Comparison of ENCODE assay signal across 9 cellular contexts in the genomic region with DNA sequence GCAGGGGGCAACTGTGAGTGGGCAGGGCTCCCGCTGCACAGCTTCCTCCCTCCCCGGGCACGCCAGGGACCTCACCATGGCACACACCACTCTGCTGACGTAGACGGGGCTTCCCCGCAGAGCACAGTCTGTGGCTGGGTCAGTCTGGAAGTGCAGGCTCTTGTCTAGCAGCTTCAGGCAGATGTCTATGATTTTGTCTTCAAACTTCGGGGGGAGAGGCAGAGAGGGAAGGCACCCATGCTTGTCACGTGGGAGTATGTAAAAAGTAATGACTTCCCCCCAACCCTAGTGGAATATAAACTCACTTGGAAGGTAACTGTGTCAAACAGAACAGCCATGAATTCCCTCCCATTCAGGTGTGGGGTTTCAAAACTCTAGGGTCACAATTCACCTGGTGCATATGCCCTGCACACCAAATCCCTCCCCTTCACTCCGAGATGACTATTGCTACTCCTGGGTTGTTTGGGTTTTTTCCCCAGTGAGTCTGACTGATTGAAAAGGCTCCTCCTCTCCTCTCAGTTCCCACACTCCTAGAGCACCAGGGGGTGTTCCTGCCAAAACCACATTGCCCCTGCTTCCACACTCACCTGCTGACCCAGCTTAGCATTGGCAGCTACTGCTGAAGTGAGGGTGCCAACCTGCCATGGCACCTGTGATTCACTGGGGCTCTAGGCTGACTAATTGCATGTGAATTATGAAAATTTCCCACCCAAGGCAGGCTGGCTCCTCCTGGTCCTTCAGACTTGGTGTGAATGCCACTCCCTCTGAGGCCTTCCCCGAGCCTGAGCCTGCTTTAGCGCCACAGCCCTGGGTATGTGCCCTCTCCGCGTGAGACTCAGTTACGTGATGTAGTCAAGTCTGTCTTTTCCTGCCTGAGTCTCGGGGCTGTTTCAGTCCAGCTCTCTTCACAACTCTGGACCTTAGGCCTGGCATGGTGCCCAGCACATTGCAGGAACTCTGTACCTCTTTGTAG. TPM values are rescaled to one million over a fixed set of nuclear protein-coding genes. Genes with fewer than 3 reads are reported as not detected.
DNase-seq lines count a peak whose midpoint lies in the region; ATAC-seq and TF ChIP-seq lines count a peak whose summit lies in the region.
"Had no signal": no experiment of that assay in that cellular context is flagged by ENCODE, and none has a peak within 500 bp of the region (broad histone marks: within the 10 kb centered on the region; RNA-seq: fewer than 3 reads in every experiment).

No MANE protein-coding gene starts in this region.

- no peak overlapping the region for H3K9ac ChIP-seq in PC-3 (ENCODE audit: low read length)

- no TSS peak for BruUV-seq in PC-3 (replicated peaks; lab: Mats Ljungman, UMichigan)

- H3K9me2 ChIP-seq in PC-3 (replicated peaks; ENCODE audit: low read length): 0 out of 2 replicates have a peak, but pooled peaks cover 4% of the 10 kb centered on the region

- peaks cover 18% of the 10 kb centered on the region for H3K4me1 ChIP-seq in PC-3 (ENCODE audit: insufficient read depth, low read length)
- peaks cover 0 to 5% (median 2%) of the 10 kb centered on the region in 4 donors for H3K4me1 ChIP-seq in stomach
- H3K4me1 ChIP-seq: ascending aorta had no signal

- 46 to 57% (median 51%) methylated on average over 13 to 15 of the region's 15 CpGs for WGBS in stomach, 5 donors

- TF ChIP-seq CTCF in PC-3 (conservative IDR thresholded peaks at IDR 0.05; ENCODE audit: low read depth, low read length) (no peak), epithelial cell of proximal tubule (conservative IDR thresholded peaks at IDR 0.05; ENCODE audit: low read depth, low read length) (no peak), stomach (IDR thresholded peaks at IDR 0.05) (no peak)

- H3K4me3 ChIP-seq in PC-3 (ENCODE audit: low read length): no peak overlapping the region
- H3K4me3 ChIP-seq in epithelial cell of proximal tubule (ENCODE audit: low read depth, low read length): no peak overlapping the region
- H3K4me3 ChIP-seq in stomach: no peak overlapping the region
- H3K4me3 ChIP-seq: ascending aorta had no signal

- ATAC-seq in GM21717 (IDR thresholded peaks at IDR 0.05; ENCODE audit: unreplicated experiment) (peak; percentile 52), PC-3 (peak; percentile 11; the same call in 1 of the 2 replicates), HG03025 (IDR thresholded peaks at IDR 0.05; ENCODE audit: low FRiP score, unreplicated experiment) (no peak)

- H3K27me3 ChIP-seq in PC-3 (ENCODE audit: low read length) (peaks cover 7% of the 10 kb centered on the region), stomach (no peaks in the 10 kb centered on the region)
- H3K27me3 ChIP-seq: ascending aorta had no signal

- DNase-seq in ELR (ENCODE audit: low read depth): peak; percentile 53
- peak; percentile 64 for DNase-seq in PC-3
- DNase-seq in epithelial cell of proximal tubule (ENCODE audit: low read depth): peak; percentile 61
- DNase-seq in stomach: peak; percentile 56
- DNase-seq in UCSD-AML1 (lab: John Stamatoyannopoulos, UW; ENCODE audit: unreplicated experiment): no peak
- no peak for DNase-seq in RKO (ENCODE audit: low spot score)

- TF ChIP-seq POLR2A in stomach (IDR thresholded peaks at IDR 0.05): no peak

- H3K36me3 ChIP-seq in PC-3 (ENCODE audit: low read depth, low read length): no peaks in the 10 kb centered on the region
- no peaks in the 10 kb centered on the region for H3K36me3 ChIP-seq in stomach
- H3K36me3 ChIP-seq: ascending aorta had no signal

- no peak overlapping the region for H3K4me2 ChIP-seq in PC-3 (ENCODE audit: low read length)

- no peaks in the 10 kb centered on the region for H3K9me3 ChIP-seq in PC-3 (ENCODE audit: low read length)
- H3K9me3 ChIP-seq in stomach: no peaks in the 10 kb centered on the region
- H3K9me3 ChIP-seq: ascending aorta had no signal

- CTCF ChIA-PET in PC-3 (lab: Charles Lee): no interaction called here

- no peak for TF ChIP-seq EP300 in stomach (IDR thresholded peaks at IDR 0.05)

- H2AFZ ChIP-seq in PC-3 (ENCODE audit: low read length): no peak overlapping the region

- no peaks in the 10 kb centered on the region for H3F3A ChIP-seq in PC-3 (ENCODE audit: low read length, unreplicated experiment)

- H3K27ac ChIP-seq in PC-3 (ENCODE audit: low read length) (no peak overlapping the region), stomach (no peak overlapping the region)
- H3K27ac ChIP-seq: ascending aorta had no signal

- no peaks in the 10 kb centered on the region for H3K79me2 ChIP-seq in PC-3 (ENCODE audit: low read length)

- H4K20me1 ChIP-seq in PC-3 (ENCODE audit: low read length): no peaks in the 10 kb centered on the region

- POLR2A ChIA-PET in PC-3 (lab: Charles Lee; ENCODE audit: unreplicated experiment): no interaction called here

- intact Hi-C loops in PC-3 (cut with micrococcal nuclease): no loop called here
- intact Hi-C loops in stomach (cut with DNase I; ENCODE audit: low total_unique reads): no loop called here

RNA-seq across cellular contexts. Expression of gene TGM5, which starts 13.0 kb away (rescaled TPM):
- total RNA-seq in PC-3 (2014; rRNA removed): not detected in 2 replicates
- total RNA-seq in epithelial cell of proximal tubule: 0.06 TPM in 1 of 2 replicates, not detected in the other
- total RNA-seq in stomach: not detected
- polyA plus RNA-seq in stomach: 1 to 10 TPM in 1 of 3 donors, not detected in 2; 1.5 TPM
- total RNA-seq: ascending aorta had no signal

RNA-seq across cellular contexts. Expression of gene EPB42, which starts 32.9 kb away (rescaled TPM):
- total RNA-seq in PC-3 (2014; rRNA removed) (not detected in 2 replicates), epithelial cell of proximal tubule (not detected in 2 replicates), stomach (1 to 10 TPM in 1 of 5 donors, not detected in 4; 1.3 TPM)
- polyA plus RNA-seq in stomach: not detected
- total RNA-seq: ascending aorta had no signal

RNA-seq across cellular contexts. Expression of gene TGM7, which starts 48.3 kb away (rescaled TPM):
- total RNA-seq in PC-3 (2014; rRNA removed) (not detected in 2 replicates), epithelial cell of proximal tubule (not detected in 2 replicates), stomach (not detected)
- polyA plus RNA-seq in stomach: under 1 TPM in 1 of 3 donors, not detected in 2; 0.83 TPM
- total RNA-seq: ascending aorta had no signal

Comparison
In these comparisons a context has a peak if more than half of its experiments do, and no peak if none do; other contexts are left out.
1. DNase-seq: peak in ELR (single experiment), PC-3 (single experiment), epithelial cell of proximal tubule (single experiment) and stomach (single experiment); none in UCSD-AML1 (single experiment) and RKO (single experiment).